In the genomic region with DNA sequence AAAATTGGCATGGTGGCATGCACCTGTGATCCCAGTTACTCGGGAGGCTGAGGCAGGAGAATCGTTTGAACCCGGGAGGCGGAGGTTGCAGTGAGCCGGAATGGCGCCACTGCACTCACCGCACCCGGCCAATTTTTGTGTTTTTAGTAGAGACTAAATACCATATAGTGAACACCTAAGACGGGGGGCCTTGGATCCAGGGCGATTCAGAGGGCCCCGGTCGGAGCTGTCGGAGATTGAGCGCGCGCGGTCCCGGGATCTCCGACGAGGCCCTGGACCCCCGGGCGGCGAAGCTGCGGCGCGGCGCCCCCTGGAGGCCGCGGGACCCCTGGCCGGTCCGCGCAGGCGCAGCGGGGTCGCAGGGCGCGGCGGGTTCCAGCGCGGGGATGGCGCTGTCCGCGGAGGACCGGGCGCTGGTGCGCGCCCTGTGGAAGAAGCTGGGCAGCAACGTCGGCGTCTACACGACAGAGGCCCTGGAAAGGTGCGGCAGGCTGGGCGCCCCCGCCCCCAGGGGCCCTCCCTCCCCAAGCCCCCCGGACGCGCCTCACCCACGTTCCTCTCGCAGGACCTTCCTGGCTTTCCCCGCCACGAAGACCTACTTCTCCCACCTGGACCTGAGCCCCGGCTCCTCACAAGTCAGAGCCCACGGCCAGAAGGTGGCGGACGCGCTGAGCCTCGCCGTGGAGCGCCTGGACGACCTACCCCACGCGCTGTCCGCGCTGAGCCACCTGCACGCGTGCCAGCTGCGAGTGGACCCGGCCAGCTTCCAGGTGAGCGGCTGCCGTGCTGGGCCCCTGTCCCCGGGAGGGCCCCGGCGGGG, we compare ENCODE assay signal across 8 cellular contexts.
DNase-seq lines count a peak whose midpoint lies in the region; ATAC-seq, FAIRE-seq and TF ChIP-seq lines count a peak whose summit lies in the region.

A gene (plus strand): TSS at position 359 of the 820 bp plus-strand sequence. CDS start 28 bp downstream, at position 387.

- no peak within 1 kb of the TSS for H2AFZ ChIP-seq in OCI-LY1 (ENCODE audit: low read length)

- H3K9ac ChIP-seq in OCI-LY1 (ENCODE audit: low read length), result no peak within 1 kb of the TSS

- ATAC-seq in GM21360 (IDR thresholded peaks at IDR 0.05; ENCODE audit: unreplicated experiment) (no peak), HG03045 (IDR thresholded peaks at IDR 0.05; ENCODE audit: unreplicated experiment) (no peak)

- no peaks in the 10 kb centered on the region for H4K20me1 ChIP-seq in OCI-LY1 (ENCODE audit: insufficient read depth, low read length)

- no peaks in the 10 kb centered on the region for H3K9me3 ChIP-seq in OCI-LY1 (ENCODE audit: low read length)

- no peaks in the 10 kb centered on the region for H3K27me3 ChIP-seq in OCI-LY1 (ENCODE audit: insufficient read depth, low read length)

- H3K4me3 ChIP-seq in OCI-LY1 (ENCODE audit: low read depth, low read length, poor library complexity, severe bottlenecking) (peak within 1 kb of the TSS; percentile 16), astrocyte of the cerebellum (ENCODE audit: low read depth, low read length) (peak within 1 kb of the TSS; percentile 32)

- H3F3A ChIP-seq in OCI-LY1 (ENCODE audit: insufficient read depth, low read length), result no peaks in the 10 kb centered on the region

- H3K4me1 ChIP-seq in OCI-LY1 (ENCODE audit: insufficient read depth, low read length, severe bottlenecking), result peaks cover 5% of the 10 kb centered on the region

- peak; percentile 23 for TF ChIP-seq CTCF in GM12873 (IDR thresholded peaks at IDR 0.05; ENCODE audit: insufficient read depth, low read depth, low read length, missing control alignments)
- TF ChIP-seq CTCF in OCI-LY1 (IDR thresholded peaks at IDR 0.05; ENCODE audit: low read length), result no peak
- peak; percentile 26 for TF ChIP-seq CTCF in astrocyte of the cerebellum (IDR thresholded peaks at IDR 0.05; ENCODE audit: low read depth, low read length, missing control alignments)

- in situ Hi-C loops in astrocyte of the cerebellum (cut with HindIII; ENCODE audit: low sequenced_read_pairs), result no loop called here

- no peak for FAIRE-seq in RCC 7860 (lab: Jason Lieb, UNC)

- H3K4me2 ChIP-seq in OCI-LY1 (ENCODE audit: low read length), result peak within 1 kb of the TSS; percentile 48; the same call in 1 of the 2 replicates

- peaks cover 8% of the 10 kb centered on the region for H3K36me3 ChIP-seq in OCI-LY1 (ENCODE audit: insufficient read depth, low read length)

- no peaks in the 10 kb centered on the region for H3K79me2 ChIP-seq in OCI-LY1 (ENCODE audit: insufficient read depth, low read length)

- H3K27ac ChIP-seq in OCI-LY1 (ENCODE audit: low read depth, low read length, poor library complexity, severe bottlenecking), result no peak within 1 kb of the TSS

- DNase-seq in astrocyte of the cerebellum (ENCODE audit: low read depth) (no peak), iPS-NIHi7 (ENCODE audit: extremely low spot score) (peak; percentile 83), RCC 7860 (ENCODE audit: low spot score) (no peak)
- peak; percentile 21 for DNase-seq in stimulated activated CD8-positive, alpha-beta memory T cell treated with anti-CD3 and anti-CD28 coated beads, Interleukin-15, amount 100 ng/mL, for 24 hours (ENCODE audit: low read depth)

- H3K9me2 ChIP-seq in OCI-LY1 (ENCODE audit: low read depth, low read length), result no peaks in the 10 kb centered on the region

Comparison
In these comparisons a context has a peak if more than half of its experiments do, and no peak if none do; other contexts are left out.
1. DNase-seq: peak in iPS-NIHi7 (single experiment) and stimulated activated CD8-positive, alpha-beta memory T cell treated with anti-CD3 and anti-CD28 coated beads, Interleukin-15, amount 100 ng/mL, for 24 hours (single experiment); none in astrocyte of the cerebellum (single experiment) and RCC 7860 (single experiment).